ENCODE assay signal across 8 cellular contexts in genomic region chr6:141077355-141078333, GRCh38.
A peak's percentile ranks its signal among the peaks of the same experiment; 100 is the strongest.
DNase-seq lines count a peak whose midpoint lies in the region; ATAC-seq and TF ChIP-seq lines count a peak whose summit lies in the region.

No MANE protein-coding gene starts in this region.

- DNase-seq in EL (peak; percentile 10), islet precursor cell (peak; percentile 75), DMS153 (lab: John Stamatoyannopoulos, UW) (no peak), OCI-M2 (lab: John Stamatoyannopoulos, UW; ENCODE audit: unreplicated experiment) (no peak)
- DNase-seq in NK-92 treated with Interleukin-12 subunit alpha and Interleukin-12 subunit beta, amount 100 ng/mL, for 24 hours (lab: John Stamatoyannopoulos, UW), result no peak

- ATAC-seq in GM19467 (IDR thresholded peaks at IDR 0.05; ENCODE audit: unreplicated experiment) (peak; percentile 90), HG03439 (IDR thresholded peaks at IDR 0.05; ENCODE audit: unreplicated experiment) (peak; percentile 89), SK-N-SH treated with all-trans-retinoic acid at 6 μM for 48 hours (peak; percentile 100)

TF ChIP-seq in SK-N-SH treated with all-trans-retinoic acid at 6 μM for 48 hours, 23 proteins besides CTCF, POLR2A, EP300 and RAD21:
- TF ChIP-seq BACH2 (CRISPR knock-in tag; IDR thresholded peaks at IDR 0.05; ENCODE audit: borderline replicate concordance), result no peak
- no peak for TF ChIP-seq GLIS3 (CRISPR knock-in tag; IDR thresholded peaks at IDR 0.05)
- no peak for TF ChIP-seq ESRRG (CRISPR knock-in tag; IDR thresholded peaks at IDR 0.05)
- no peak for TF ChIP-seq ZNF565 (CRISPR knock-in tag; conservative IDR thresholded peaks at IDR 0.05; ENCODE audit: low read depth)
- no peak for TF ChIP-seq ZNF8 (CRISPR knock-in tag; IDR thresholded peaks at IDR 0.05)
- no peak for TF ChIP-seq OSR1 (CRISPR knock-in tag; IDR thresholded peaks at IDR 0.05)
- TF ChIP-seq ZFP30 (CRISPR knock-in tag; IDR thresholded peaks at IDR 0.05), result no peak
- no peak for TF ChIP-seq ZFP3 (CRISPR knock-in tag; IDR thresholded peaks at IDR 0.05)
- TF ChIP-seq, protein P1, sequence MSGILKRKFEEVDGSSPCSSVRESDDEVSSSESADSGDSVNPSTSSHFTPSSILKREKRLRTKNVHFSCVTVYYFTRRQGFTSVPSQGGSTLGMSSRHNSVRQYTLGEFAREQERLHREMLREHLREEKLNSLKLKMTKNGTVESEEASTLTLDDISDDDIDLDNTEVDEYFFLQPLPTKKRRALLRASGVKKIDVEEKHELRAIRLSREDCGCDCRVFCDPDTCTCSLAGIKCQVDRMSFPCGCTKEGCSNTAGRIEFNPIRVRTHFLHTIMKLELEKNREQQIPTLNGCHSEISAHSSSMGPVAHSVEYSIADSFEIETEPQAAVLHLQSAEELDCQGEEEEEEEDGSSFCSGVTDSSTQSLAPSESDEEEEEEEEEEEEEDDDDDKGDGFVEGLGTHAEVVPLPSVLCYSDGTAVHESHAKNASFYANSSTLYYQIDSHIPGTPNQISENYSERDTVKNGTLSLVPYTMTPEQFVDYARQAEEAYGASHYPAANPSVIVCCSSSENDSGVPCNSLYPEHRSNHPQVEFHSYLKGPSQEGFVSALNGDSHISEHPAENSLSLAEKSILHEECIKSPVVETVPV (CRISPR knock-in tag; IDR thresholded peaks at IDR 0.05), result no peak
- TF ChIP-seq, protein P2, sequence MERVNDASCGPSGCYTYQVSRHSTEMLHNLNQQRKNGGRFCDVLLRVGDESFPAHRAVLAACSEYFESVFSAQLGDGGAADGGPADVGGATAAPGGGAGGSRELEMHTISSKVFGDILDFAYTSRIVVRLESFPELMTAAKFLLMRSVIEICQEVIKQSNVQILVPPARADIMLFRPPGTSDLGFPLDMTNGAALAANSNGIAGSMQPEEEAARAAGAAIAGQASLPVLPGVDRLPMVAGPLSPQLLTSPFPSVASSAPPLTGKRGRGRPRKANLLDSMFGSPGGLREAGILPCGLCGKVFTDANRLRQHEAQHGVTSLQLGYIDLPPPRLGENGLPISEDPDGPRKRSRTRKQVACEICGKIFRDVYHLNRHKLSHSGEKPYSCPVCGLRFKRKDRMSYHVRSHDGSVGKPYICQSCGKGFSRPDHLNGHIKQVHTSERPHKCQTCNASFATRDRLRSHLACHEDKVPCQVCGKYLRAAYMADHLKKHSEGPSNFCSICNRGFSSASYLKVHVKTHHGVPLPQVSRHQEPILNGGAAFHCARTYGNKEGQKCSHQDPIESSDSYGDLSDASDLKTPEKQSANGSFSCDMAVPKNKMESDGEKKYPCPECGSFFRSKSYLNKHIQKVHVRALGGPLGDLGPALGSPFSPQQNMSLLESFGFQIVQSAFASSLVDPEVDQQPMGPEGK (CRISPR knock-in tag; IDR thresholded peaks at IDR 0.05; ENCODE audit: borderline replicate concordance), result no peak
- no peak for TF ChIP-seq TCF4 (CRISPR knock-in tag; IDR thresholded peaks at IDR 0.05; ENCODE audit: borderline replicate concordance)
- TF ChIP-seq TOX (CRISPR knock-in tag; IDR thresholded peaks at IDR 0.05; ENCODE audit: borderline replicate concordance), result no peak
- no peak for TF ChIP-seq CREB5 (CRISPR knock-in tag; IDR thresholded peaks at IDR 0.05; ENCODE audit: low read depth)
- TF ChIP-seq, protein P3, sequence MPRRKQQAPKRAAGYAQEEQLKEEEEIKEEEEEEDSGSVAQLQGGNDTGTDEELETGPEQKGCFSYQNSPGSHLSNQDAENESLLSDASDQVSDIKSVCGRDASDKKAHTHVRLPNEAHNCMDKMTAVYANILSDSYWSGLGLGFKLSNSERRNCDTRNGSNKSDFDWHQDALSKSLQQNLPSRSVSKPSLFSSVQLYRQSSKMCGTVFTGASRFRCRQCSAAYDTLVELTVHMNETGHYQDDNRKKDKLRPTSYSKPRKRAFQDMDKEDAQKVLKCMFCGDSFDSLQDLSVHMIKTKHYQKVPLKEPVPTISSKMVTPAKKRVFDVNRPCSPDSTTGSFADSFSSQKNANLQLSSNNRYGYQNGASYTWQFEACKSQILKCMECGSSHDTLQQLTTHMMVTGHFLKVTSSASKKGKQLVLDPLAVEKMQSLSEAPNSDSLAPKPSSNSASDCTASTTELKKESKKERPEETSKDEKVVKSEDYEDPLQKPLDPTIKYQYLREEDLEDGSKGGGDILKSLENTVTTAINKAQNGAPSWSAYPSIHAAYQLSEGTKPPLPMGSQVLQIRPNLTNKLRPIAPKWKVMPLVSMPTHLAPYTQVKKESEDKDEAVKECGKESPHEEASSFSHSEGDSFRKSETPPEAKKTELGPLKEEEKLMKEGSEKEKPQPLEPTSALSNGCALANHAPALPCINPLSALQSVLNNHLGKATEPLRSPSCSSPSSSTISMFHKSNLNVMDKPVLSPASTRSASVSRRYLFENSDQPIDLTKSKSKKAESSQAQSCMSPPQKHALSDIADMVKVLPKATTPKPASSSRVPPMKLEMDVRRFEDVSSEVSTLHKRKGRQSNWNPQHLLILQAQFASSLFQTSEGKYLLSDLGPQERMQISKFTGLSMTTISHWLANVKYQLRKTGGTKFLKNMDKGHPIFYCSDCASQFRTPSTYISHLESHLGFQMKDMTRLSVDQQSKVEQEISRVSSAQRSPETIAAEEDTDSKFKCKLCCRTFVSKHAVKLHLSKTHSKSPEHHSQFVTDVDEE (CRISPR knock-in tag; IDR thresholded peaks at IDR 0.05), result no peak
- no peak for TF ChIP-seq PPARA (CRISPR knock-in tag; IDR thresholded peaks at IDR 0.05; ENCODE audit: borderline replicate concordance)
- no peak for TF ChIP-seq ZC3H10 (CRISPR knock-in tag; IDR thresholded peaks at IDR 0.05)
- TF ChIP-seq SNAI2 (CRISPR knock-in tag; IDR thresholded peaks at IDR 0.05), result no peak
- no peak for TF ChIP-seq RARB (CRISPR knock-in tag; IDR thresholded peaks at IDR 0.05)
- TF ChIP-seq ZNF70 (CRISPR knock-in tag; IDR thresholded peaks at IDR 0.05), result no peak
TF ChIP-seq in SK-N-SH treated with all-trans-retinoic acid at 6 μM for 48 hours: peak in this region for 0.

Comparison
In these comparisons a context has a peak if more than half of its experiments do, and no peak if none do; other contexts are left out.
1. DNase-seq: peak in EL (single experiment) and islet precursor cell (single experiment); none in DMS153 (single experiment), OCI-M2 (single experiment) and NK-92 treated with Interleukin-12 subunit alpha and Interleukin-12 subunit beta, amount 100 ng/mL, for 24 hours (single experiment).
2. Peak in every context shown above with its lines, with median percentiles within 50 percentile points of each other: ATAC-seq.